In the genomic region with DNA sequence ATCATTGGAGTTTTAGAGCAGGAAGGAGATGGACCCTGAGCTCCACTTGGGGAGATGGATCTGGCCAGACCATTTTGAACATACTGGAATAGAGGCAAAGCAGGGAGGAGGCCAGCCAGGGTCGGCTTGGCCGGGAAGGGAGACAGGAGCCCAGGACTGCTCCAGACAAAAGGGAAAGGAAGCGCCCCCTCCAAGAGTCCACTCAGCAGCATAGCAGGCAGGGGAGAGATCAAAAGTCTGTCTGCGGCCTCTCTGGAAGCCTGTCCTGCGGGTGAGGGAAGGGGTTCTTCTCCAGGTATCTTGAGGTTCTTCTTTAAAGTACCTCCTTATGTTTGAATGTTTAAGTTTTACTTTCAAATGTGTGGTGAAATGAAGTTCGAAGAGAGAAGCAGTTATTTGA, we compare ENCODE assay signal across 37 cellular contexts.
"Had no signal": no experiment of that assay in that cellular context is flagged by ENCODE, and none has a peak within 500 bp of the region (broad histone marks: within the 10 kb centered on the region; RNA-seq: fewer than 3 reads in every experiment).

No MANE protein-coding gene starts in this region.

- H3K27ac ChIP-seq: ascending aorta, cardiac muscle cell, VCaP had no signal

- DNase-seq: activated CD4-positive, alpha-beta memory T cell treated with anti-CD3 and anti-CD28 coated beads, Interleukin-2, amount 10 ng/mL, durations not matched to agents 7 days and 5 days; activated CD4-positive, alpha-beta T cell treated with anti-CD3 and anti-CD28 coated beads for 1 hour; activated CD4-positive, alpha-beta T cell treated with anti-CD3 and anti-CD28 coated beads for 36 hours; activated CD4-positive, alpha-beta T cell treated with anti-CD3 and anti-CD28 coated beads for 48 hours; activated CD4-positive, alpha-beta T cell treated with anti-CD3 and anti-CD28 coated beads, Interleukin-2, amount 10 ng/mL, durations not matched to agents 7 days and 5 days; activated CD4-positive, alpha-beta T cell treated with anti-CD3 and anti-CD28 coated beads, Interleukin-2, amount 50 U/mL, for 48 hours; activated CD4-positive, CD25-positive, alpha-beta regulatory T cell; activated CD8-positive, alpha-beta memory T cell treated with anti-CD3 and anti-CD28 coated beads for 24 hours; activated CD8-positive, alpha-beta memory T cell treated with anti-CD3 and anti-CD28 coated beads, Interleukin-2, amount 10 ng/mL, durations not matched to agents 7 days and 5 days; activated CD8-positive, alpha-beta memory T cell treated with anti-CD3 and anti-CD28 coated beads, Interleukin-2, amount 50 U/mL, for 48 hours; activated CD8-positive, alpha-beta T cell treated with anti-CD3 and anti-CD28 coated beads, Interleukin-2, amount 10 ng/mL, durations not matched to agents 7 days and 5 days; activated effector memory CD4-positive, alpha-beta T cell treated with Interleukin-2 at 50 U/mL for 16 hours; activated gamma-delta T cell; activated naive CD4-positive, alpha-beta T cell treated with anti-CD3 and anti-CD28 coated beads, Interleukin-2, amount 10 ng/mL, durations not matched to agents 7 days and 5 days; activated naive CD4-positive, alpha-beta T cell treated with Interleukin-2 at 50 U/mL for 16 hours; activated naive CD8-positive, alpha-beta T cell treated with anti-CD3 and anti-CD28 coated beads, Interleukin-2, amount 10 ng/mL, durations not matched to agents 7 days and 5 days; activated naive CD8-positive, alpha-beta T cell treated with anti-CD3 and anti-CD28 coated beads, Interleukin-2, amount 50 U/mL, for 24 hours; activated T-cell treated with anti-CD3 and anti-CD28 coated beads, Interleukin-2, amount 50 U/mL, for 24 hours; activated T-cell treated with anti-CD3 and anti-CD28 coated beads, Interleukin-2, amount 50 U/mL, for 48 hours; amygdala; anterior cingulate cortex; caudate nucleus; cerebellar nuclear complex; T-helper 1 cell; T-helper 2 cell; T-helper 9 cell had no signal

- H3K27me3 Mint-ChIP-seq: activated CD4-positive, alpha-beta T cell treated with anti-CD3 and anti-CD28 coated beads, Interleukin-2, amount 10 ng/mL, durations not matched to agents 7 days and 5 days; activated CD8-positive, alpha-beta memory T cell treated with anti-CD3 and anti-CD28 coated beads, Interleukin-2, amount 10 ng/mL, durations not matched to agents 7 days and 5 days; activated naive CD8-positive, alpha-beta T cell treated with anti-CD3 and anti-CD28 coated beads, Interleukin-2, amount 10 ng/mL, durations not matched to agents 7 days and 5 days; brain; central memory CD8-positive, alpha-beta T cell had no signal

- H3K9me3 Mint-ChIP-seq: activated CD4-positive, alpha-beta memory T cell treated with anti-CD3 and anti-CD28 coated beads, Interleukin-2, amount 10 ng/mL, durations not matched to agents 7 days and 5 days; activated CD4-positive, alpha-beta T cell treated with anti-CD3 and anti-CD28 coated beads, Interleukin-2, amount 10 ng/mL, durations not matched to agents 7 days and 5 days; activated naive CD4-positive, alpha-beta T cell treated with anti-CD3 and anti-CD28 coated beads, Interleukin-2, amount 10 ng/mL, durations not matched to agents 7 days and 5 days; activated naive CD4-positive, alpha-beta T cell treated with anti-CD3 and anti-CD28 coated beads, Interleukin-2, amount 50 U/mL, for 24 hours; activated naive CD8-positive, alpha-beta T cell treated with anti-CD3 and anti-CD28 coated beads, Interleukin-2, amount 10 ng/mL, durations not matched to agents 7 days and 5 days; activated naive CD8-positive, alpha-beta T cell treated with anti-CD3 and anti-CD28 coated beads, Interleukin-2, amount 50 U/mL, for 24 hours; activated T-cell treated with anti-CD3 and anti-CD28 coated beads, Interleukin-2, amount 50 U/mL, for 24 hours; activated T-helper 2 cell treated with anti-CD3 and anti-CD28 coated beads, Interferon-gamma antibody, Interleukin-2, Interleukin-4, amounts not matched to agents 10 μg/mL and 5 μg/mL and 100 μg/mL, durations not matched to agents 14 hours and 24 hours and 36 hours; brain; central memory CD8-positive, alpha-beta T cell; T-helper 1 cell treated with Interleukin-12 subunit alpha and Interleukin-12 subunit beta and Interleukin-4 antibody, amounts not matched to agents 30 μg/mL and 1 μg/mL, for 36 hours; T-helper 2 cell treated with Interferon-gamma antibody and Interleukin-4, amounts not matched to agents 5 μg/mL and 100 μg/mL, for 36 hours had no signal

- H3K9me3 ChIP-seq: ascending aorta had no signal

- H3K4me1 Mint-ChIP-seq: activated CD4-positive, alpha-beta memory T cell treated with anti-CD3 and anti-CD28 coated beads, Interleukin-2, amount 10 ng/mL, durations not matched to agents 7 days and 5 days; activated CD4-positive, alpha-beta T cell treated with anti-CD3 and anti-CD28 coated beads for 36 hours; activated CD4-positive, alpha-beta T cell treated with anti-CD3 and anti-CD28 coated beads, Interleukin-2, amount 10 ng/mL, durations not matched to agents 7 days and 5 days; activated CD8-positive, alpha-beta memory T cell treated with anti-CD3 and anti-CD28 coated beads, Interleukin-2, amount 10 ng/mL, durations not matched to agents 7 days and 5 days; activated naive CD4-positive, alpha-beta T cell treated with anti-CD3 and anti-CD28 coated beads, Interleukin-2, amount 10 ng/mL, durations not matched to agents 7 days and 5 days; activated naive CD4-positive, alpha-beta T cell treated with anti-CD3 and anti-CD28 coated beads, Interleukin-2, amount 50 U/mL, for 24 hours; activated naive CD8-positive, alpha-beta T cell treated with anti-CD3 and anti-CD28 coated beads, Interleukin-2, amount 10 ng/mL, durations not matched to agents 7 days and 5 days; activated naive CD8-positive, alpha-beta T cell treated with anti-CD3 and anti-CD28 coated beads, Interleukin-2, amount 50 U/mL, for 24 hours; brain; central memory CD8-positive, alpha-beta T cell had no signal

- H3K36me3 Mint-ChIP-seq: activated CD8-positive, alpha-beta memory T cell treated with anti-CD3 and anti-CD28 coated beads, Interleukin-2, amount 10 ng/mL, durations not matched to agents 7 days and 5 days; activated naive CD4-positive, alpha-beta T cell treated with anti-CD3 and anti-CD28 coated beads, Interleukin-2, amount 10 ng/mL, durations not matched to agents 7 days and 5 days; activated naive CD4-positive, alpha-beta T cell treated with anti-CD3 and anti-CD28 coated beads, Interleukin-2, amount 50 U/mL, for 24 hours; activated naive CD8-positive, alpha-beta T cell; activated naive CD8-positive, alpha-beta T cell treated with anti-CD3 and anti-CD28 coated beads, Interleukin-2, amount 10 ng/mL, durations not matched to agents 7 days and 5 days had no signal

- H3K4me3 Mint-ChIP-seq: activated CD4-positive, alpha-beta memory T cell treated with anti-CD3 and anti-CD28 coated beads, Interleukin-2, amount 10 ng/mL, durations not matched to agents 7 days and 5 days; activated CD4-positive, alpha-beta T cell treated with anti-CD3 and anti-CD28 coated beads for 36 hours; activated CD4-positive, alpha-beta T cell treated with anti-CD3 and anti-CD28 coated beads, Interleukin-2, amount 10 ng/mL, durations not matched to agents 7 days and 5 days; activated CD8-positive, alpha-beta memory T cell treated with anti-CD3 and anti-CD28 coated beads, Interleukin-2, amount 10 ng/mL, durations not matched to agents 7 days and 5 days; activated CD8-positive, alpha-beta T cell treated with anti-CD3 and anti-CD28 coated beads, Interleukin-2, amount 10 ng/mL, durations not matched to agents 7 days and 5 days; activated naive CD4-positive, alpha-beta T cell treated with anti-CD3 and anti-CD28 coated beads, Interleukin-2, amount 10 ng/mL, durations not matched to agents 7 days and 5 days; activated naive CD4-positive, alpha-beta T cell treated with anti-CD3 and anti-CD28 coated beads, Interleukin-2, amount 50 U/mL, for 24 hours; activated naive CD8-positive, alpha-beta T cell; activated naive CD8-positive, alpha-beta T cell treated with anti-CD3 and anti-CD28 coated beads, Interleukin-2, amount 10 ng/mL, durations not matched to agents 7 days and 5 days; activated naive CD8-positive, alpha-beta T cell treated with anti-CD3 and anti-CD28 coated beads, Interleukin-2, amount 50 U/mL, for 24 hours; activated T-cell treated with anti-CD3 and anti-CD28 coated beads, Interleukin-2, amount 50 U/mL, for 24 hours; brain; central memory CD8-positive, alpha-beta T cell; T-helper 1 cell treated with Interleukin-12 subunit alpha and Interleukin-12 subunit beta and Interleukin-4 antibody, amounts not matched to agents 30 μg/mL and 1 μg/mL, for 36 hours; T-helper 2 cell treated with Interferon-gamma antibody and Interleukin-4, amounts not matched to agents 5 μg/mL and 100 μg/mL, for 36 hours had no signal

- H3K4me1 ChIP-seq: ascending aorta had no signal

- H3K27me3 ChIP-seq: ascending aorta, cardiac muscle cell had no signal

- H3K27ac Mint-ChIP-seq: activated CD4-positive, alpha-beta memory T cell treated with anti-CD3 and anti-CD28 coated beads, Interleukin-2, amount 10 ng/mL, durations not matched to agents 7 days and 5 days; activated CD4-positive, alpha-beta T cell treated with anti-CD3 and anti-CD28 coated beads for 36 hours; activated CD4-positive, alpha-beta T cell treated with anti-CD3 and anti-CD28 coated beads, Interleukin-2, amount 10 ng/mL, durations not matched to agents 7 days and 5 days; activated CD8-positive, alpha-beta memory T cell treated with anti-CD3 and anti-CD28 coated beads, Interleukin-2, amount 10 ng/mL, durations not matched to agents 7 days and 5 days; activated CD8-positive, alpha-beta T cell treated with anti-CD3 and anti-CD28 coated beads, Interleukin-2, amount 10 ng/mL, durations not matched to agents 7 days and 5 days; activated naive CD4-positive, alpha-beta T cell treated with anti-CD3 and anti-CD28 coated beads, Interleukin-2, amount 10 ng/mL, durations not matched to agents 7 days and 5 days; activated naive CD4-positive, alpha-beta T cell treated with anti-CD3 and anti-CD28 coated beads, Interleukin-2, amount 50 U/mL, for 24 hours; activated naive CD8-positive, alpha-beta T cell; activated naive CD8-positive, alpha-beta T cell treated with anti-CD3 and anti-CD28 coated beads, Interleukin-2, amount 10 ng/mL, durations not matched to agents 7 days and 5 days; activated naive CD8-positive, alpha-beta T cell treated with anti-CD3 and anti-CD28 coated beads, Interleukin-2, amount 50 U/mL, for 24 hours; activated T-cell treated with anti-CD3 and anti-CD28 coated beads, Interleukin-2, amount 50 U/mL, for 24 hours; activated T-helper 2 cell treated with anti-CD3 and anti-CD28 coated beads, Interferon-gamma antibody, Interleukin-2, Interleukin-4, amounts not matched to agents 10 μg/mL and 5 μg/mL and 100 μg/mL, durations not matched to agents 14 hours and 24 hours and 36 hours; brain; T-helper 1 cell treated with Interleukin-12 subunit alpha and Interleukin-12 subunit beta and Interleukin-4 antibody, amounts not matched to agents 30 μg/mL and 1 μg/mL, for 36 hours; T-helper 2 cell treated with Interferon-gamma antibody and Interleukin-4, amounts not matched to agents 5 μg/mL and 100 μg/mL, for 36 hours had no signal

- ATAC-seq: activated CD4-positive, alpha-beta T cell treated with anti-CD3 and anti-CD28 coated beads for 36 hours; activated CD4-positive, CD25-positive, alpha-beta regulatory T cell treated with anti-CD3 and anti-CD28 coated beads, Interleukin-2, amount 50 U/mL, for 24 hours; activated CD8-positive, alpha-beta memory T cell treated with anti-CD3 and anti-CD28 coated beads, Interleukin-2, amount 10 ng/mL, durations not matched to agents 7 days and 5 days; activated CD8-positive, alpha-beta T cell treated with anti-CD3 and anti-CD28 coated beads, Interleukin-2, amount 10 ng/mL, durations not matched to agents 7 days and 5 days; activated naive CD8-positive, alpha-beta T cell treated with anti-CD3 and anti-CD28 coated beads, Interleukin-2, amount 50 U/mL, for 24 hours had no signal

- H3K4me3 ChIP-seq: ascending aorta, cardiac muscle cell had no signal
